9 cellular contexts compared by ENCODE assay signal in the genomic region with DNA sequence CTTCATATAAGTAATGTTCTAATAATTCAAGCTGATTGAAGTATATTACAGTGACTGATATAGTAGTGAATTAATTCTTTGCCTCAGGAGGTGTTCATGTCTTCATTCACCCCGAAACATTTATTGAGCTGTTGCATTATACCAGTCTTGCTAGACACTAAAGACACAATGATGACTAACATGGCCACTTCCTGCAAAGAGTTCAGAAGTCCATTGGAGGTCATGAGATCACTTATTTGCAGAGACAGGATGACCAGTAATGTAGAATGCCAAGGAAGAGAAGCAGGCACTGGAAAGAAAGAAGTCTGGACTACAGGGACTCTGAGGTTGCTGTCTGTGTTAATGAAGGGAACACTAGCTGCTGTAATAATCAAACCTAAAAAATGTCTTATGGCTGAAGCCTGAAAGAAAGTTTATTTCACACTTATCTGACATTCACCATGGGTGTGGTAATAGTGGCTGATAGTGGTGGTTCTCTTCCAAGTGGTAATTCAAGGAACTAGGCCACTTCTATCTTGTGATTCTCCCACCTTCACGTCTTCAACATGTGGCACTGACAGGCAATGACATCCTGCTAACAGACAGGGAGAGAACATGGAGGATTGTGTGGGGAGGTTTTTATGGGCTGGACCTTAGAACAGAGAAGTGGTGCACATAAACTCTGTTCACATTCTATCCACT.
DNase-seq lines count a peak whose midpoint lies in the region; ATAC-seq and TF ChIP-seq lines count a peak whose summit lies in the region.
"Had no signal": no experiment of that assay in that cellular context is flagged by ENCODE, and none has a peak within 500 bp of the region (broad histone marks: within the 10 kb centered on the region; RNA-seq: fewer than 3 reads in every experiment).

No MANE protein-coding gene starts in this region.

- peaks cover 29% of the 10 kb centered on the region for H3K4me1 ChIP-seq in GM23248 (ENCODE audit: insufficient read depth)

- no peak overlapping the region for H2AFZ ChIP-seq in GM23248

- no peaks in the 10 kb centered on the region for H3K36me3 ChIP-seq in GM23248 (ENCODE audit: low read depth)
- H3K36me3 ChIP-seq: heart left ventricle had no signal

- H3F3A ChIP-seq in GM23248 (ENCODE audit: insufficient read depth): peaks cover 17% of the 10 kb centered on the region

- CTCF ChIA-PET in RWPE1 (lab: Yijun Ruan, JAX): no interaction called here

- H3K27ac ChIP-seq in GM23248 (peak overlapping the region; percentile 67), RWPE1 (no peak overlapping the region)

- 0 out of 2 replicates have a peak overlapping the region, but pooled peaks have one; percentile 12 for H3K9ac ChIP-seq in GM23248

- peak overlapping the region; percentile 34 for H3K4me2 ChIP-seq in GM23248 (ENCODE audit: unreplicated experiment)

- no peak for TF ChIP-seq CTCF in RWPE1 (conservative IDR thresholded peaks at IDR 0.05; ENCODE audit: low read depth)

- H3K9me3 ChIP-seq in GM23248 (ENCODE audit: low read depth): no peaks in the 10 kb centered on the region
- H3K9me3 ChIP-seq: heart left ventricle had no signal

- no peak overlapping the region for H3K4me3 ChIP-seq in GM23248
- H3K4me3 ChIP-seq: heart left ventricle had no signal

- POLR2A ChIA-PET in RWPE1 (lab: Yijun Ruan, JAX; ENCODE audit: low non-redundant PET): no interaction called here

- DNase-seq in GM23248: peak; percentile 84
- peak; percentile 18 for DNase-seq in RWPE1 (ENCODE audit: low spot score)
- peak; percentile 43 for DNase-seq in pulmonary artery endothelial cell (ENCODE audit: low read depth, low spot score)
- DNase-seq in activated naive CD4-positive, alpha-beta T cell treated with anti-CD3 and anti-CD28 coated beads, Interleukin-2, amount 50 U/mL, for 16 hours: no peak
- DNase-seq: activated naive CD4-positive, alpha-beta T cell treated with anti-CD3 and anti-CD28 coated beads, Interleukin-2, amount 10 ng/mL, durations not matched to agents 7 days and 5 days; heart left ventricle had no signal

- H4K20me1 ChIP-seq in GM23248 (ENCODE audit: insufficient read depth): no peaks in the 10 kb centered on the region

- no peaks in the 10 kb centered on the region for H3K9me2 ChIP-seq in GM23248 (ENCODE audit: insufficient read depth)

- H3K27me3 ChIP-seq in GM23248 (replicated peaks; ENCODE audit: insufficient read depth): no peaks in the 10 kb centered on the region
- H3K27me3 ChIP-seq: heart left ventricle had no signal

- ATAC-seq in esophagus mucosa (peak; percentile 64), GM18517 (IDR thresholded peaks at IDR 0.05; ENCODE audit: unreplicated experiment) (no peak), GM21360 (IDR thresholded peaks at IDR 0.05; ENCODE audit: unreplicated experiment) (no peak)

- in situ Hi-C loops in GM23248 (cut with MboI): no loop called here

- no peaks in the 10 kb centered on the region for H3K79me2 ChIP-seq in GM23248 (ENCODE audit: insufficient read depth)

- 53 to 57% methylated on average over 2 of the region's 2 CpGs for WGBS in GM23248 (ENCODE audit: low coverage in 1 of 2, low lambda C conversion rate in 2 of 2, missing lambda C conversion rate in 2 of 2), 2 experiments
